ENCODE assay signal across 8 cellular contexts in genomic region chr4:157992038-157992706, GRCh38.
DNase-seq lines count a peak whose midpoint lies in the region; ATAC-seq, FAIRE-seq and TF ChIP-seq lines count a peak whose summit lies in the region.

No MANE protein-coding gene starts in this region.

- no peak for FAIRE-seq in GM12892 (lab: Jason Lieb, UNC)

- DNase-seq in NCI-H524 (lab: John Stamatoyannopoulos, UW) = peak; percentile 2 to 58
- DNase-seq in NCI-H524 treated with DMSO at 0.1 percent for 48 hours (lab: John Stamatoyannopoulos, UW) = no peak
- peak; percentile 66 for DNase-seq in HFFc6
- DNase-seq in NCI-H2227 (lab: John Stamatoyannopoulos, UW; ENCODE audit: unreplicated experiment) = peak; percentile 28
- peak; percentile 8 to 46 for DNase-seq in activated T-cell treated with anti-CD3 and anti-CD28 coated beads, Interleukin-2, amount 50 U/mL, for 72 hours
- peak; percentile 70 to 92 for DNase-seq in cardiac muscle cell (ENCODE audit: low read depth in 1 of 2, low spot score in 1 of 2)
- DNase-seq in psoas muscle = no peak
- no peak for DNase-seq in GM12892 (ENCODE audit: insufficient read length)

- peak overlapping the region; percentile 32; the same call in 1 of the 2 replicates for H3K27ac Mint-ChIP-seq in HFFc6
- H3K27ac Mint-ChIP-seq in activated T-cell treated with anti-CD3 and anti-CD28 coated beads, Interleukin-2, amount 50 U/mL, for 72 hours = no peak overlapping the region

- H3K4me3 ChIP-seq in cardiac muscle cell (no peak overlapping the region), psoas muscle (peak overlapping the region; percentile 49)

- H3K36me3 ChIP-seq in cardiac muscle cell (no peaks in the 10 kb centered on the region), psoas muscle (ENCODE audit: insufficient read depth in 1 of 2, low read depth in 1 of 2) (no peaks in the 10 kb centered on the region)

- 6 to 11% (median 7%) methylated on average over 6 of the region's 6 CpGs for WGBS in psoas muscle, 3 donors

- peaks cover 10% of the 10 kb centered on the region; the same call in 1 of the 2 replicates for H3K4me1 Mint-ChIP-seq in HFFc6 (ENCODE audit: low read depth)
- no peaks in the 10 kb centered on the region for H3K4me1 Mint-ChIP-seq in activated T-cell treated with anti-CD3 and anti-CD28 coated beads, Interleukin-2, amount 50 U/mL, for 72 hours (ENCODE audit: low read depth)

- ATAC-seq in activated T-cell treated with anti-CD3 and anti-CD28 coated beads, Interleukin-2, amount 50 U/mL, for 72 hours (replicated peaks in 1 of 2) = no peak
- ATAC-seq in psoas muscle = peak in 3 of 4 donors; percentile 40 to 78 (median 59)

- no peaks in the 10 kb centered on the region for H3K9me3 ChIP-seq in cardiac muscle cell (ENCODE audit: low read depth)
- no peaks in the 10 kb centered on the region for H3K9me3 ChIP-seq in psoas muscle

- H3K9me3 Mint-ChIP-seq in HFFc6 = no peaks in the 10 kb centered on the region
- no peaks in the 10 kb centered on the region for H3K9me3 Mint-ChIP-seq in activated T-cell treated with anti-CD3 and anti-CD28 coated beads, Interleukin-2, amount 50 U/mL, for 72 hours

- H3K4me1 ChIP-seq in cardiac muscle cell (ENCODE audit: low read depth) (no peaks in the 10 kb centered on the region), psoas muscle (no peaks in the 10 kb centered on the region)

- peaks cover 2% of the 10 kb centered on the region for H3K27me3 Mint-ChIP-seq in HFFc6 (ENCODE audit: insufficient read depth)
- H3K27me3 Mint-ChIP-seq in activated T-cell treated with anti-CD3 and anti-CD28 coated beads, Interleukin-2, amount 50 U/mL, for 72 hours (ENCODE audit: low read depth) = no peaks in the 10 kb centered on the region

- TF ChIP-seq CTCF in HFFc6 (IDR thresholded peaks at IDR 0.05) = peak; percentile 93
- peak; percentile 51 for TF ChIP-seq CTCF in cardiac muscle cell (IDR thresholded peaks at IDR 0.05; ENCODE audit: low read depth, low read length)
- TF ChIP-seq CTCF in psoas muscle (IDR thresholded peaks at IDR 0.05) = peak; percentile 69

- no peaks in the 10 kb centered on the region for H3K36me3 Mint-ChIP-seq in HFFc6 (ENCODE audit: low read depth)
- no peaks in the 10 kb centered on the region for H3K36me3 Mint-ChIP-seq in activated T-cell treated with anti-CD3 and anti-CD28 coated beads, Interleukin-2, amount 50 U/mL, for 72 hours (ENCODE audit: insufficient read depth in 2 of 2)

- no peak for TF ChIP-seq POLR2A in GM12892 (IDR thresholded peaks at IDR 0.05; ENCODE audit: low read depth, low read length)

- no peak overlapping the region for H3K27ac ChIP-seq in cardiac muscle cell
- peak overlapping the region; percentile 39 for H3K27ac ChIP-seq in psoas muscle

- peak overlapping the region; percentile 87 for H3K4me3 Mint-ChIP-seq in HFFc6
- H3K4me3 Mint-ChIP-seq in activated T-cell treated with anti-CD3 and anti-CD28 coated beads, Interleukin-2, amount 50 U/mL, for 72 hours = no peak overlapping the region

- intact Hi-C loops in psoas muscle (cut with DNase I) = loop anchor here (2.0 to 10.0 kb wide), 3 partner anchors 179 to 263 kb away; no protein-coding TSS in a partner anchor

- no peaks in the 10 kb centered on the region for H3K27me3 ChIP-seq in cardiac muscle cell
- H3K27me3 ChIP-seq in psoas muscle (ENCODE audit: insufficient read depth in 3 of 3, low read length in 2 of 3) = no peaks in the 10 kb centered on the region

Comparison
In these comparisons a context has a peak if more than half of its experiments do, and no peak if none do; other contexts are left out.
1. DNase-seq: peak in NCI-H524 (2 of 2), HFFc6 (single experiment), NCI-H2227 (single experiment), activated T-cell treated with anti-CD3 and anti-CD28 coated beads, Interleukin-2, amount 50 U/mL, for 72 hours (2 of 2) and cardiac muscle cell (2 of 2); none in NCI-H524 treated with DMSO at 0.1 percent for 48 hours (single experiment), psoas muscle (0 of 2) and GM12892 (single experiment).
2. ATAC-seq: peak in psoas muscle (3 of 4); none in activated T-cell treated with anti-CD3 and anti-CD28 coated beads, Interleukin-2, amount 50 U/mL, for 72 hours (0 of 2).
3. Peak in every context shown above with its lines, with median percentiles within 50 percentile points of each other: CTCF ChIP-seq.